ENCODE assay signal across 25 cellular contexts in the genomic region with DNA sequence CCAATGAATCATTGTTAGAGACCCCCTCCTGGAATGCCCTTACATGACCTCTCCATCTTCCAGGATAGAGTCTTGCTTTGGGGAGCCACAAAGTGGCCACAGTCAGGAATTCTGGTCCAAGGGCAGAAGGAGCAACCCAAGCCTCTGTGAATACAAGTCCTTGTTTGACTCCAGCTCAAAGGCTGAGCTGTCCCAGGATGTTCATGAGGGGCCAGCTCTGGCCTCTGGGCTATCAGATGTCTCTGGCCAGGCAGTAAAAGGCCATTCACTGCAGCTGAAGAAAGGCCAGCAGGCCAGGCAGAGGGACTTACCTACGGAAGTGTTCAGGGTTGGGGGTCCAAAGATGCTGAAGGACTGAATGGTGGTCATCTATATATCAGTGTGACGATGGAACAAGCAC.
DNase-seq lines count a peak whose midpoint lies in the region; ATAC-seq and TF ChIP-seq lines count a peak whose summit lies in the region.
"Had no signal": no experiment of that assay in that cellular context is flagged by ENCODE, and none has a peak within 500 bp of the region (broad histone marks: within the 10 kb centered on the region; RNA-seq: fewer than 3 reads in every experiment).

No MANE protein-coding gene starts in this region.

- 50 to 71% (median 50%) methylated on average over 2 of the region's 2 CpGs for WGBS in ovary, 3 donors

- peaks cover 39% of the 10 kb centered on the region for H4K20me1 ChIP-seq in osteoblast (ENCODE audit: insufficient read depth, low read length)

- no peaks in the 10 kb centered on the region for H3K9me3 Mint-ChIP-seq in brain
- H3K9me3 Mint-ChIP-seq: activated B cell treated with CpG ODN at 0.5 μM for 24 hours; activated CD8-positive, alpha-beta T cell treated with anti-CD3 and anti-CD28 coated beads for 36 hours; activated naive CD4-positive, alpha-beta T cell treated with anti-CD3 and anti-CD28 coated beads for 36 hours; activated T-cell treated with anti-CD3 and anti-CD28 coated beads, Interleukin-2, amount 50 U/mL, for 24 hours; CD4-positive, alpha-beta T cell; IgD-negative memory B cell had no signal

- H3K36me3 ChIP-seq in osteoblast (ENCODE audit: insufficient read depth, low read length), result peaks cover 7% of the 10 kb centered on the region
- no peaks in the 10 kb centered on the region for H3K36me3 ChIP-seq in ovary
- H3K36me3 ChIP-seq: gastrocnemius medialis, prostate gland, spleen, vagina had no signal

- peaks cover 2% of the 10 kb centered on the region for H3K27me3 Mint-ChIP-seq in brain
- H3K27me3 Mint-ChIP-seq: activated CD8-positive, alpha-beta T cell treated with anti-CD3 and anti-CD28 coated beads for 36 hours had no signal

- ATAC-seq in GM19324 (IDR thresholded peaks at IDR 0.05; ENCODE audit: low FRiP score, unreplicated experiment), result no peak
- ATAC-seq: activated CD8-positive, alpha-beta T cell treated with anti-CD3 and anti-CD28 coated beads for 36 hours; gastrocnemius medialis; GM12878 had no signal

- no peak overlapping the region for H2AFZ ChIP-seq in osteoblast (ENCODE audit: low read length)

- peaks cover 71% of the 10 kb centered on the region for H3K4me1 Mint-ChIP-seq in brain
- H3K4me1 Mint-ChIP-seq: activated B cell treated with CpG ODN at 0.5 μM for 24 hours had no signal

- peaks cover 85% of the 10 kb centered on the region for H3K79me2 ChIP-seq in osteoblast (ENCODE audit: insufficient read depth, low read length)

- TF ChIP-seq CTCF in brain (conservative IDR thresholded peaks at IDR 0.05) (no peak), osteoblast (IDR thresholded peaks at IDR 0.05; ENCODE audit: extremely low read depth, low read depth, low read length) (no peak), ovary (IDR thresholded peaks at IDR 0.05) (no peak)

- peak; percentile 76 for DNase-seq in COLO829 (ENCODE audit: low spot score)
- peak; percentile 72 to 79 for DNase-seq in hippocampal formation (lab: John Stamatoyannopoulos, UW)
- peak; percentile 18 for DNase-seq in osteoblast (ENCODE audit: insufficient read length, low spot score, missing footprints)
- DNase-seq in NCI-H128 (lab: John Stamatoyannopoulos, UW; ENCODE audit: unreplicated experiment), result no peak
- no peak for DNase-seq in OCI-M1 (lab: John Stamatoyannopoulos, UW)
- no peak for DNase-seq in ovary
- DNase-seq: activated B cell treated with CpG ODN at 0.5 μM for 24 hours; activated CD8-positive, alpha-beta T cell treated with anti-CD3 and anti-CD28 coated beads for 36 hours; activated naive CD4-positive, alpha-beta T cell treated with anti-CD3 and anti-CD28 coated beads for 36 hours; activated T-cell treated with anti-CD3 and anti-CD28 coated beads, Interleukin-2, amount 50 U/mL, for 24 hours; CD4-positive, alpha-beta T cell; gastrocnemius medialis; H7; MG63; NCI-H1436 treated with DMSO at 0.1 percent for 48 hours; SJCRH30; spleen; stimulated activated CD8-positive, alpha-beta memory T cell treated with anti-CD3 and anti-CD28 coated beads, Interleukin-4, amount 100 ng/mL, for 48 hours; T-helper 2 cell had no signal

- H3K4me1 ChIP-seq in osteoblast (ENCODE audit: insufficient read depth, low read length) (peaks cover 28% of the 10 kb centered on the region), ovary (ENCODE audit: insufficient read depth) (no peaks in the 10 kb centered on the region)
- H3K4me1 ChIP-seq: prostate gland, spleen had no signal

- TF ChIP-seq POLR2A in ovary (IDR thresholded peaks at IDR 0.05), result no peak

- no peak overlapping the region for H3K4me3 Mint-ChIP-seq in brain
- H3K4me3 Mint-ChIP-seq: activated B cell treated with CpG ODN at 0.5 μM for 24 hours; activated CD8-positive, alpha-beta T cell treated with anti-CD3 and anti-CD28 coated beads for 36 hours; activated naive CD4-positive, alpha-beta T cell treated with anti-CD3 and anti-CD28 coated beads for 36 hours; activated T-cell treated with anti-CD3 and anti-CD28 coated beads, Interleukin-2, amount 50 U/mL, for 24 hours; CD4-positive, alpha-beta T cell; IgD-negative memory B cell had no signal

- H3K9me3 ChIP-seq in osteoblast (ENCODE audit: low read depth, low read length), result no peaks in the 10 kb centered on the region
- H3K9me3 ChIP-seq in ovary, result no peaks in the 10 kb centered on the region
- H3K9me3 ChIP-seq: gastrocnemius medialis, MG63, prostate gland, SJCRH30, spleen, vagina had no signal

- H3K27ac ChIP-seq in osteoblast (ENCODE audit: low read depth, low read length) (no peak overlapping the region), ovary (no peak overlapping the region)
- H3K27ac ChIP-seq: prostate gland, SJCRH30, spleen, vagina had no signal

- no peaks in the 10 kb centered on the region for H3K27me3 ChIP-seq in osteoblast (ENCODE audit: insufficient read depth, low read length)
- no peaks in the 10 kb centered on the region for H3K27me3 ChIP-seq in ovary
- H3K27me3 ChIP-seq: gastrocnemius medialis, MG63, SJCRH30, spleen, vagina had no signal

- H3K4me3 ChIP-seq in osteoblast (ENCODE audit: insufficient read depth, low read length) (no peak overlapping the region), ovary (no peak overlapping the region)
- H3K4me3 ChIP-seq: gastrocnemius medialis, GM12878, MG63, prostate gland, SJCRH30, spleen, vagina had no signal

- H3K27ac Mint-ChIP-seq in brain, result peak overlapping the region in 4 of 5 experiments; percentile 14 to 63 (median 25)
- H3K27ac Mint-ChIP-seq: activated B cell treated with CpG ODN at 0.5 μM for 24 hours; activated CD8-positive, alpha-beta T cell treated with anti-CD3 and anti-CD28 coated beads for 36 hours; activated naive CD4-positive, alpha-beta T cell treated with anti-CD3 and anti-CD28 coated beads for 36 hours; activated T-cell treated with anti-CD3 and anti-CD28 coated beads, Interleukin-2, amount 50 U/mL, for 24 hours; CD4-positive, alpha-beta T cell had no signal

- TF ChIP-seq EP300 in ovary (IDR thresholded peaks at IDR 0.05), result no peak

- peaks cover 19% of the 10 kb centered on the region for H3K36me3 Mint-ChIP-seq in brain

- no peak overlapping the region for H3K4me2 ChIP-seq in osteoblast (ENCODE audit: insufficient read depth, low read length)

- intact Hi-C loops in ovary (cut with DNase I), result no loop called here

Comparison
In these comparisons a context has a peak if more than half of its experiments do, and no peak if none do; other contexts are left out.
1. DNase-seq: peak in COLO829 (single experiment), hippocampal formation (2 of 2) and osteoblast (single experiment); none in NCI-H128 (single experiment), OCI-M1 (single experiment) and ovary (0 of 5).